ENCODE assay signal across 1 cellular context in the genomic region with DNA sequence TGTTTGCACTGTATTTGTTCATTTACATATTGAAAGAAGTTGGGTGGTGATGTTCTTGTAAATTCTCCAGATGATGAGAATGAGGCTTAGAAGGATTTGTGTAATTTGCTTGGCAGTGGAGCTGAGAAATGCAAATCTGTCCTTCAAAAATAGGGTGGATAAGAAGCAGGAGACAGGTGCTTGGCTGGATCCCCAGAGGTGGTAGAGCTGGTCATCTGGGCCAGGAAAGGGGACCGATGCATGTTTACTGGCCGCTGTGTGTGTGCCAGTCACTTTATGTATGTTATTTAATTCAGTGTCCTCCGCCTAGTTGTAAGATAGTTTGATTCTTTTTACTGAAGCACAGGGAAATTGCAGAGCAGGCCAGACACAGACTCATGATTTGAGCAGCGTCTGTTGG.
TF ChIP-seq lines count a peak whose summit lies in the region.

No MANE protein-coding gene starts in this region.

TF ChIP-seq in GM23338, 12 proteins besides CTCF, POLR2A, EP300 and RAD21 (continued from another document):
- TF ChIP-seq, protein P1, sequence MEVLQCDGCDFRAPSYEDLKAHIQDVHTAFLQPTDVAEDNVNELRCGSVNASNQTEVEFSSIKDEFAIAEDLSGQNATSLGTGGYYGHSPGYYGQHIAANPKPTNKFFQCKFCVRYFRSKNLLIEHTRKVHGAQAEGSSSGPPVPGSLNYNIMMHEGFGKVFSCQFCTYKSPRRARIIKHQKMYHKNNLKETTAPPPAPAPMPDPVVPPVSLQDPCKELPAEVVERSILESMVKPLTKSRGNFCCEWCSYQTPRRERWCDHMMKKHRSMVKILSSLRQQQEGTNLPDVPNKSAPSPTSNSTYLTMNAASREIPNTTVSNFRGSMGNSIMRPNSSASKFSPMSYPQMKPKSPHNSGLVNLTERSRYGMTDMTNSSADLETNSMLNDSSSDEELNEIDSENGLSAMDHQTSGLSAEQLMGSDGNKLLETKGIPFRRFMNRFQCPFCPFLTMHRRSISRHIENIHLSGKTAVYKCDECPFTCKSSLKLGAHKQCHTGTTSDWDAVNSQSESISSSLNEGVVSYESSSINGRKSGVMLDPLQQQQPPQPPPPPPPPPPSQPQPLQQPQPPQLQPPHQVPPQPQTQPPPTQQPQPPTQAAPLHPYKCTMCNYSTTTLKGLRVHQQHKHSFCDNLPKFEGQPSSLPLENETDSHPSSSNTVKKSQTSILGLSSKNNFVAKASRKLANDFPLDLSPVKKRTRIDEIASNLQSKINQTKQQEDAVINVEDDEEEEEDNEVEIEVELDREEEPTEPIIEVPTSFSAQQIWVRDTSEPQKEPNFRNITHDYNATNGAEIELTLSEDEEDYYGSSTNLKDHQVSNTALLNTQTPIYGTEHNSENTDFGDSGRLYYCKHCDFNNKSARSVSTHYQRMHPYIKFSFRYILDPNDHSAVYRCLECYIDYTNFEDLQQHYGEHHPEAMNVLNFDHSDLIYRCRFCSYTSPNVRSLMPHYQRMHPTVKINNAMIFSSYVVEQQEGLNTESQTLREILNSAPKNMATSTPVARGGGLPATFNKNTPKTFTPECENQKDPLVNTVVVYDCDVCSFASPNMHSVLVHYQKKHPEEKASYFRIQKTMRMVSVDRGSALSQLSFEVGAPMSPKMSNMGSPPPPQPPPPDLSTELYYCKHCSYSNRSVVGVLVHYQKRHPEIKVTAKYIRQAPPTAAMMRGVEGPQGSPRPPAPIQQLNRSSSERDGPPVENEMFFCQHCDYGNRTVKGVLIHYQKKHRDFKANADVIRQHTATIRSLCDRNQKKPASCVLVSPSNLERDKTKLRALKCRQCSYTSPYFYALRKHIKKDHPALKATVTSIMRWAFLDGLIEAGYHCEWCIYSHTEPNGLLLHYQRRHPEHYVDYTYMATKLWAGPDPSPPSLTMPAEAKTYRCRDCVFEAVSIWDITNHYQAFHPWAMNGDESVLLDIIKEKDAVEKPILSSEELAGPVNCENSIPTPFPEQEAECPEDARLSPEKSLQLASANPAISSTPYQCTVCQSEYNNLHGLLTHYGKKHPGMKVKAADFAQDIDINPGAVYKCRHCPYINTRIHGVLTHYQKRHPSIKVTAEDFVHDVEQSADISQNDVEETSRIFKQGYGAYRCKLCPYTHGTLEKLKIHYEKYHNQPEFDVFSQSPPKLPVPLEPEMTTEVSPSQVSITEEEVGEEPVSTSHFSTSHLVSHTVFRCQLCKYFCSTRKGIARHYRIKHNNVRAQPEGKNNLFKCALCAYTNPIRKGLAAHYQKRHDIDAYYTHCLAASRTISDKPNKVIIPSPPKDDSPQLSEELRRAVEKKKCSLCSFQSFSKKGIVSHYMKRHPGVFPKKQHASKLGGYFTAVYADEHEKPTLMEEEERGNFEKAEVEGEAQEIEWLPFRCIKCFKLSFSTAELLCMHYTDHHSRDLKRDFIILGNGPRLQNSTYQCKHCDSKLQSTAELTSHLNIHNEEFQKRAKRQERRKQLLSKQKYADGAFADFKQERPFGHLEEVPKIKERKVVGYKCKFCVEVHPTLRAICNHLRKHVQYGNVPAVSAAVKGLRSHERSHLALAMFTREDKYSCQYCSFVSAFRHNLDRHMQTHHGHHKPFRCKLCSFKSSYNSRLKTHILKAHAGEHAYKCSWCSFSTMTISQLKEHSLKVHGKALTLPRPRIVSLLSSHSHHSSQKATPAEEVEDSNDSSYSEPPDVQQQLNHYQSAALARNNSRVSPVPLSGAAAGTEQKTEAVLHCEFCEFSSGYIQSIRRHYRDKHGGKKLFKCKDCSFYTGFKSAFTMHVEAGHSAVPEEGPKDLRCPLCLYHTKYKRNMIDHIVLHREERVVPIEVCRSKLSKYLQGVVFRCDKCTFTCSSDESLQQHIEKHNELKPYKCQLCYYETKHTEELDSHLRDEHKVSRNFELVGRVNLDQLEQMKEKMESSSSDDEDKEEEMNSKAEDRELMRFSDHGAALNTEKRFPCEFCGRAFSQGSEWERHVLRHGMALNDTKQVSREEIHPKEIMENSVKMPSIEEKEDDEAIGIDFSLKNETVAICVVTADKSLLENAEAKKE (CRISPR knock-in tag; IDR thresholded peaks at IDR 0.05): no peak
